In genomic region chr7:149633976-149634945, GRCh38 we compare ENCODE assay signal across 14 cellular contexts.
DNase-seq lines count a peak whose midpoint lies in the region; ATAC-seq, FAIRE-seq and TF ChIP-seq lines count a peak whose summit lies in the region.
"Had no signal": no experiment of that assay in that cellular context is flagged by ENCODE, and none has a peak within 500 bp of the region (broad histone marks: within the 10 kb centered on the region; RNA-seq: fewer than 3 reads in every experiment).

No MANE protein-coding gene starts in this region.

- H2BK12ac ChIP-seq in H1 (ENCODE audit: low read depth, low read length), result no peak overlapping the region

- H2AFZ ChIP-seq in H1 (ENCODE audit: low read length), result no peak overlapping the region

- H3K79me1 ChIP-seq in H1 (ENCODE audit: low read depth, low read length), result no peaks in the 10 kb centered on the region

- peaks cover 0 to 2% of the 10 kb centered on the region in 2 experiments for H4K20me1 ChIP-seq in H1 (replicated peaks in 1 of 2; ENCODE audit: control insufficient read depth in 1 of 2, insufficient read depth in 2 of 2, low read length in 2 of 2)
- H4K20me1 ChIP-seq: BLaER1 had no signal

- no peak overlapping the region for H2BK120ac ChIP-seq in H1 (replicated peaks; ENCODE audit: low read depth, low read length)

- no peak for TF ChIP-seq POLR2A in H1 (IDR thresholded peaks at IDR 0.05; ENCODE audit: control extremely low read depth in 1 of 2, low read depth in 2 of 2, low read length in 2 of 2)

- no peak overlapping the region for H3K14ac ChIP-seq in H1 (ENCODE audit: insufficient read length)

- DNase-seq in activated CD8-positive, alpha-beta memory T cell treated with anti-CD3 and anti-CD28 coated beads for 24 hours, result peak; percentile 40
- no peak for DNase-seq in activated CD8-positive, alpha-beta memory T cell treated with anti-CD3 and anti-CD28 coated beads, Interleukin-2, amount 10 ng/mL, durations not matched to agents 7 days and 5 days
- DNase-seq in H1 (ENCODE audit: low read depth in 1 of 2, low spot score in 2 of 2) (no peak), myocyte (ENCODE audit: low read depth) (peak; percentile 13), ureter (ENCODE audit: low spot score) (peak; percentile 24), HuH-7.5 (ENCODE audit: low spot score) (no peak), iPS-NIHi7 (ENCODE audit: extremely low spot score) (no peak)
- DNase-seq in activated naive CD4-positive, alpha-beta T cell treated with anti-CD3 and anti-CD28 coated beads for 36 hours, result no peak
- DNase-seq: AML-193, DMS53, H9 had no signal

- H4K5ac ChIP-seq in H1 (ENCODE audit: insufficient read length, low read depth, low read length), result no peak overlapping the region

- POLR2A ChIA-PET in H1 (lab: Charles Lee; ENCODE audit: partially characterized antibody), result no interaction called here

- no peak overlapping the region for H3K4me2 ChIP-seq in H1 (ENCODE audit: insufficient read depth in 1 of 2, low read depth in 2 of 2, low read length in 2 of 2)
- H3K4me2 ChIP-seq: BLaER1 had no signal

- no peak overlapping the region for H3K27ac Mint-ChIP-seq in activated CD8-positive, alpha-beta memory T cell treated with anti-CD3 and anti-CD28 coated beads, Interleukin-2, amount 10 ng/mL, durations not matched to agents 7 days and 5 days
- no peak overlapping the region for H3K27ac Mint-ChIP-seq in activated naive CD4-positive, alpha-beta T cell treated with anti-CD3 and anti-CD28 coated beads for 36 hours
- H3K27ac Mint-ChIP-seq: H9 had no signal

- H3K4me3 Mint-ChIP-seq in activated CD8-positive, alpha-beta memory T cell treated with anti-CD3 and anti-CD28 coated beads, Interleukin-2, amount 10 ng/mL, durations not matched to agents 7 days and 5 days, result no peak overlapping the region
- no peak overlapping the region for H3K4me3 Mint-ChIP-seq in activated naive CD4-positive, alpha-beta T cell treated with anti-CD3 and anti-CD28 coated beads for 36 hours

- ATAC-seq in activated CD8-positive, alpha-beta memory T cell treated with anti-CD3 and anti-CD28 coated beads, Interleukin-2, amount 10 ng/mL, durations not matched to agents 7 days and 5 days, result no peak

- H3K4me3 ChIP-seq in H1 (ENCODE audit: extremely low read depth in 1 of 4, insufficient read depth in 2 of 4, low read depth in 3 of 4, low read length in 4 of 4), result no peak overlapping the region
- H3K4me3 ChIP-seq: BLaER1 had no signal

- no peaks in the 10 kb centered on the region for H3K9me3 ChIP-seq in H1 (ENCODE audit: insufficient read depth in 2 of 2, low read depth in 1 of 2, low read length in 1 of 2)
- H3K9me3 ChIP-seq: BLaER1 had no signal

- no peaks in the 10 kb centered on the region for H3K4me1 Mint-ChIP-seq in activated CD8-positive, alpha-beta memory T cell treated with anti-CD3 and anti-CD28 coated beads, Interleukin-2, amount 10 ng/mL, durations not matched to agents 7 days and 5 days
- no peaks in the 10 kb centered on the region for H3K4me1 Mint-ChIP-seq in activated naive CD4-positive, alpha-beta T cell treated with anti-CD3 and anti-CD28 coated beads for 36 hours (ENCODE audit: low read depth)
- H3K4me1 Mint-ChIP-seq: H9 had no signal

- peaks cover 2% of the 10 kb centered on the region; the same call in 1 of the 2 replicates for H3K23me2 ChIP-seq in H1 (ENCODE audit: low read depth, low read length)

- FAIRE-seq in H1 (lab: Jason Lieb, UNC), result no peak
- FAIRE-seq: GM18507 had no signal

- WGBS in H1 (ENCODE audit: extremely low coverage in 1 of 2, insufficient coverage in 1 of 2, insufficient read length in 1 of 2, insufficient replicate concordance in 2 of 2, low coverage in 1 of 2, low lambda C conversion rate in 2 of 2, missing lambda C conversion rate in 1 of 2), 2 experiments, result 84% methylated on average over 13 of the region's 13 CpGs; no CpG with 5 or more reads in 1 of the 2 experiments

- no peak overlapping the region for H3K4ac ChIP-seq in H1 (replicated peaks; ENCODE audit: insufficient read length, low read depth, low read length)

- H3K56ac ChIP-seq in H1 (replicated peaks; ENCODE audit: insufficient read length, low read depth, low read length), result no peak overlapping the region

- H2BK5ac ChIP-seq in H1 (ENCODE audit: low read depth, low read length), result no peak overlapping the region

- H2AK5ac ChIP-seq in H1 (ENCODE audit: low read depth, low read length), result 0 out of 2 replicates have a peak overlapping the region, but pooled peaks have one; percentile 39

- no peaks in the 10 kb centered on the region for H3K79me2 ChIP-seq in H1 (ENCODE audit: control insufficient read depth in 1 of 2, insufficient read depth in 2 of 2, low read length in 2 of 2)

- H2BK20ac ChIP-seq in H1 (ENCODE audit: low read length), result no peak overlapping the region

- CTCF ChIA-PET in activated CD8-positive, alpha-beta memory T cell treated with anti-CD3 and anti-CD28 coated beads, Interleukin-2, amount 10 ng/mL, durations not matched to agents 7 days and 5 days (lab: Charles Lee), result interaction anchor here (1.7 kb wide), 1 partner anchor 9 kb away, joined by 4 read pairs; no protein-coding TSS in a partner anchor
- CTCF ChIA-PET in H1 (lab: Charles Lee; ENCODE audit: partially characterized antibody), result interaction anchor here (0.6 kb wide), 1 partner anchor 121 kb away, joined by 3 read pairs; no protein-coding TSS in a partner anchor
- CTCF ChIA-PET in activated naive CD4-positive, alpha-beta T cell treated with anti-CD3 and anti-CD28 coated beads for 36 hours (lab: Charles Lee), result interaction anchor here (0.7 to 1.5 kb wide), 2 partner anchors 8 to 524 kb away, joined by 3 to 4 read pairs; no protein-coding TSS in a partner anchor

- no peaks in the 10 kb centered on the region for H3K36me3 ChIP-seq in H1 (ENCODE audit: control insufficient read depth in 2 of 4, insufficient read depth in 4 of 4, low read length in 3 of 4)
- H3K36me3 ChIP-seq: BLaER1 had no signal

- H3K4me1 ChIP-seq in H1 (replicated peaks in 1 of 4; ENCODE audit: control insufficient read depth in 3 of 4, insufficient read depth in 4 of 4, low read length in 3 of 4), result peaks cover 0 to 4% (median under 1%) of the 10 kb centered on the region in 4 experiments; a peak in 1 of 7 replicates
- H3K4me1 ChIP-seq: BLaER1 had no signal

- no peak overlapping the region for H3K18ac ChIP-seq in H1 (ENCODE audit: extremely low read depth, low read length)

- H3K27me3 Mint-ChIP-seq in activated CD8-positive, alpha-beta memory T cell treated with anti-CD3 and anti-CD28 coated beads, Interleukin-2, amount 10 ng/mL, durations not matched to agents 7 days and 5 days, result peaks cover 20% of the 10 kb centered on the region
- H3K27me3 Mint-ChIP-seq in activated naive CD4-positive, alpha-beta T cell treated with anti-CD3 and anti-CD28 coated beads for 36 hours (ENCODE audit: low read depth), result peaks cover 3% of the 10 kb centered on the region

- intact Hi-C loops in activated naive CD4-positive, alpha-beta T cell treated with anti-CD3 and anti-CD28 coated beads for 36 hours (cut with micrococcal nuclease), result no loop called here

- no peak overlapping the region for H4K8ac ChIP-seq in H1 (ENCODE audit: extremely low read depth, insufficient read depth, low read length)

- H3K9me3 Mint-ChIP-seq in activated CD8-positive, alpha-beta memory T cell treated with anti-CD3 and anti-CD28 coated beads, Interleukin-2, amount 10 ng/mL, durations not matched to agents 7 days and 5 days (ENCODE audit: low read depth), result no peaks in the 10 kb centered on the region
- no peaks in the 10 kb centered on the region for H3K9me3 Mint-ChIP-seq in activated naive CD4-positive, alpha-beta T cell treated with anti-CD3 and anti-CD28 coated beads for 36 hours
- H3K9me3 Mint-ChIP-seq: H9 had no signal

- no peaks in the 10 kb centered on the region for H3K36me3 Mint-ChIP-seq in activated CD8-positive, alpha-beta memory T cell treated with anti-CD3 and anti-CD28 coated beads, Interleukin-2, amount 10 ng/mL, durations not matched to agents 7 days and 5 days
- H3K36me3 Mint-ChIP-seq in activated naive CD4-positive, alpha-beta T cell treated with anti-CD3 and anti-CD28 coated beads for 36 hours (ENCODE audit: low read depth), result no peaks in the 10 kb centered on the region

- H3K27me3 ChIP-seq in H1 (replicated peaks in 1 of 4; ENCODE audit: control insufficient read depth in 3 of 4, extremely low read depth in 1 of 4, insufficient read depth in 3 of 4, low read length in 3 of 4), result peaks cover 0 to 4% (median under 1%) of the 10 kb centered on the region in 4 experiments; a peak in 4 of 7 replicates
- H3K27me3 ChIP-seq: BLaER1 had no signal

- TF ChIP-seq RAD21 in H1 (IDR thresholded peaks at IDR 0.05 in 1 of 2, conservative IDR thresholded peaks at IDR 0.05 in 1 of 2; ENCODE audit: low read depth in 2 of 2, low read length in 2 of 2), result no peak

- H3K27ac ChIP-seq in H1 (ENCODE audit: low read depth, low read length), result no peak overlapping the region
- H3K27ac ChIP-seq: 22Rv1, BLaER1 had no signal

- no peak overlapping the region for H3K23ac ChIP-seq in H1 (ENCODE audit: insufficient read length)

- no peak for TF ChIP-seq EP300 in H1 (IDR thresholded peaks at IDR 0.05; ENCODE audit: borderline replicate concordance in 1 of 2, low read depth in 2 of 2, low read length in 2 of 2)

- no peak overlapping the region for H2BK15ac ChIP-seq in H1 (ENCODE audit: low read length)

- no peak overlapping the region for H3K9ac ChIP-seq in H1 (replicated peaks in 1 of 4; ENCODE audit: extremely low read depth in 1 of 4, low read depth in 3 of 4, low read length in 3 of 4)
- H3K9ac ChIP-seq: BLaER1 had no signal

- no peak overlapping the region for H4K91ac ChIP-seq in H1 (replicated peaks; ENCODE audit: insufficient read length, low read length)

- no peak for TF ChIP-seq CTCF in H1 (IDR thresholded peaks at IDR 0.05; ENCODE audit: control extremely low read depth in 1 of 3, insufficient read depth in 1 of 3, low read depth in 1 of 3, low read length in 3 of 3)

TF ChIP-seq in H1, 55 proteins besides CTCF, POLR2A, EP300 and RAD21:
- TF ChIP-seq POU5F1 (IDR thresholded peaks at IDR 0.05; ENCODE audit: low read depth, low read length) (no peak), ATF2 (IDR thresholded peaks at IDR 0.05; ENCODE audit: low read length) (no peak), SP4 (IDR thresholded peaks at IDR 0.05; ENCODE audit: low read length) (no peak), CHD2 (IDR thresholded peaks at IDR 0.05; ENCODE audit: low read length) (no peak)

Comparison
In these comparisons a context has a peak if more than half of its experiments do, and no peak if none do; other contexts are left out.
1. DNase-seq: peak in activated CD8-positive, alpha-beta memory T cell treated with anti-CD3 and anti-CD28 coated beads for 24 hours (single experiment), myocyte (single experiment) and ureter (single experiment); none in activated CD8-positive, alpha-beta memory T cell treated with anti-CD3 and anti-CD28 coated beads, Interleukin-2, amount 10 ng/mL, durations not matched to agents 7 days and 5 days (single experiment), H1 (0 of 2), HuH-7.5 (single experiment), iPS-NIHi7 (single experiment) and activated naive CD4-positive, alpha-beta T cell treated with anti-CD3 and anti-CD28 coated beads for 36 hours (single experiment).